Comparison of ENCODE assay signal across 28 cellular contexts in the genomic region with DNA sequence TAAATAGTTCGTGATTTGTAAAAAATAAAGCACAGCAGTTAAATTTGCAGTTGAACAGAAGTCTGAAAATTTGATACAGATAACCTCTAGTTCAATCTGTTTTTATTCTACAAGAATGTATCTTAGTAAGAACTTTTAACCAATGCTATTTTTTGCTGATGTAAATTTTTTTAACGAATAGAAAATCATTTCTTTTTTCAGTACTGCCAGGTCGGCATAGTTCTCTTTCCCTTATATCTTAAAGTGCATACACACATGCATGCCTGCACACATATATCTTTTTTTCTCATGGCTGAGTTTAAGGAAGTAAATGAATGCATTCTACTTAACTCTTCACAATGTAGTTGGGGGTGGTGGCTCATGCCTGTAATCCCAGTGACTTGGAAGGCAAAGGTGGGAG.
"Had no signal": no experiment of that assay in that cellular context is flagged by ENCODE, and none has a peak within 500 bp of the region (broad histone marks: within the 10 kb centered on the region; RNA-seq: fewer than 3 reads in every experiment).

No MANE protein-coding gene starts in this region.

- ATAC-seq: effector memory CD8-positive, alpha-beta T cell; left colon; left ventricle myocardium superior; lower lobe of right lung; natural killer cell; stimulated activated memory B cell treated with anti-CD40 and anti-IgM and Interleukin-4, amounts not matched to agents 10 μg/mL and 1 μg/mL and 100 μg/mL, for 72 hours; stimulated activated naive CD8-positive, alpha-beta T cell treated with anti-CD3 and anti-CD28 coated beads, Interleukin-15, Interleukin-2, amounts not matched to agents 100 U/mL and 50 U/mL, for 24 hours had no signal

- H3K27me3 Mint-ChIP-seq: effector memory CD8-positive, alpha-beta T cell; stimulated activated memory B cell treated with anti-CD40 and anti-IgM and Interleukin-4, amounts not matched to agents 10 μg/mL and 1 μg/mL and 100 μg/mL, for 72 hours; type B pancreatic cell had no signal

- H3K27ac Mint-ChIP-seq: effector memory CD8-positive, alpha-beta T cell; stimulated activated memory B cell treated with anti-CD40 and anti-IgM and Interleukin-4, amounts not matched to agents 10 μg/mL and 1 μg/mL and 100 μg/mL, for 72 hours; type B pancreatic cell had no signal

- H3K4me3 Mint-ChIP-seq: effector memory CD8-positive, alpha-beta T cell; immature natural killer cell; natural killer cell; stimulated activated memory B cell treated with anti-CD40 and anti-IgM and Interleukin-4, amounts not matched to agents 10 μg/mL and 1 μg/mL and 100 μg/mL, for 72 hours; type B pancreatic cell had no signal

- FAIRE-seq: endometrium had no signal

- H3K9me3 ChIP-seq: esophagus squamous epithelium, lower lobe of right lung, ovary, sigmoid colon, testis, tibial artery had no signal

- DNase-seq: cortex of kidney; effector memory CD8-positive, alpha-beta T cell; erythroblast; esophagus squamous epithelium; foreskin melanocyte; glutamatergic neuron; hypothalamus; immature natural killer cell; islet precursor cell; kidney glomerular epithelial cell; left colon; left ventricle myocardium superior; lower lobe of right lung; natural killer cell; occipital lobe; ovary; posterior cingulate gyrus; retina; sigmoid colon; stimulated activated CD4-positive, alpha-beta T cell treated with anti-CD3 and anti-CD28 coated beads, Interleukin-2, amount 100 ng/mL, for 24 hours; stimulated activated CD4-positive, alpha-beta T cell treated with anti-CD3 and anti-CD28 coated beads, Interleukin-4, amount 100 ng/mL, for 24 hours; stimulated activated naive CD8-positive, alpha-beta T cell treated with anti-CD3 and anti-CD28 coated beads, Interleukin-15, Interleukin-2, amounts not matched to agents 100 U/mL and 50 U/mL, for 24 hours; substantia nigra; testis; tibial artery had no signal

- H3K36me3 Mint-ChIP-seq: natural killer cell had no signal

- H3K27me3 ChIP-seq: esophagus squamous epithelium, ovary, sigmoid colon, testis, tibial artery had no signal

- H3K9me3 Mint-ChIP-seq: effector memory CD8-positive, alpha-beta T cell; immature natural killer cell; natural killer cell; stimulated activated memory B cell treated with anti-CD40 and anti-IgM and Interleukin-4, amounts not matched to agents 10 μg/mL and 1 μg/mL and 100 μg/mL, for 72 hours; type B pancreatic cell had no signal

- H3K4me3 ChIP-seq: esophagus squamous epithelium, lower lobe of right lung, ovary, sigmoid colon, testis, tibial artery had no signal

- H3K4me1 ChIP-seq: esophagus squamous epithelium, sigmoid colon, testis had no signal

- H3K4me1 Mint-ChIP-seq: immature natural killer cell; stimulated activated memory B cell treated with anti-CD40 and anti-IgM and Interleukin-4, amounts not matched to agents 10 μg/mL and 1 μg/mL and 100 μg/mL, for 72 hours had no signal

- H3K27ac ChIP-seq: esophagus squamous epithelium, lower lobe of right lung, ovary, sigmoid colon, testis, tibial artery had no signal

- H3K36me3 ChIP-seq: esophagus squamous epithelium, lower lobe of right lung, ovary, sigmoid colon, tibial artery had no signal
